Comparison of ENCODE assay signal across 15 cellular contexts in the genomic region with DNA sequence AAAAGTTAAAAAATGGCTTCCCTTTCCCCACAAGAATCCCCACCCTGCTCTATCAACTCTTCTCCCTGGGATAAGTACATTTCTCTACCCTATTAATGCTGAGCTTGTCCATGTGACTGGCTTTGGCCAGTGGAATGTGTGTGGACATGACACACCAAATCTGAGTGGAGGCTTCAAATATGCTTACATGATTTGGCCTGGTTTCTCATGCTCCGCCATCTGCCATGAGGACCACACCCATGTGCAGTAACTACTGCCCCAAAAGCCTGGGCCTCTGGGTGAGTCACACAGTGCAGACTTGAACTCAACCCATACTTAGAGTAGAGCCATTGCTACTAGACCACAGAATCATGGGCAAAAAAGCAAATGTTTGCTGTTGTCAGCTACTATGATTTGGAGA. TPM values are rescaled to one million over a fixed set of nuclear protein-coding genes. Genes with fewer than 3 reads are reported as not detected.
A peak's percentile ranks its signal among the peaks of the same experiment; 100 is the strongest.
DNase-seq lines count a peak whose midpoint lies in the region; ATAC-seq and TF ChIP-seq lines count a peak whose summit lies in the region.
"Had no signal": no experiment of that assay in that cellular context is flagged by ENCODE, and none has a peak within 500 bp of the region (broad histone marks: within the 10 kb centered on the region; RNA-seq: fewer than 3 reads in every experiment).

No MANE protein-coding gene starts in this region.

- H3K4me1 ChIP-seq in breast epithelium (no peaks in the 10 kb centered on the region), fibroblast of lung (ENCODE audit: control insufficient read depth, extremely low read depth, insufficient read depth, low read length) (no peaks in the 10 kb centered on the region)
- H3K4me1 ChIP-seq: colonic mucosa had no signal

- CTCF ChIA-PET in MCF 10A (lab: Yijun Ruan, JAX): interaction anchor here (0.6 kb wide), 1 partner anchor 308 kb away, joined by 3 read pairs; no protein-coding TSS in a partner anchor

- TF ChIP-seq CTCF in MCF 10A (IDR thresholded peaks at IDR 0.05; ENCODE audit: unreplicated experiment) (no peak), breast epithelium (IDR thresholded peaks at IDR 0.05) (no peak), fibroblast of lung (conservative IDR thresholded peaks at IDR 0.05 in 1 of 2, IDR thresholded peaks at IDR 0.05 in 1 of 2; ENCODE audit: low read depth in 1 of 2, low read length in 2 of 2) (no peak)

- POLR2A ChIA-PET in MCF 10A (lab: Yijun Ruan, JAX): interaction anchor here (0.5 kb wide), 1 partner anchor 116 kb away, joined by 3 read pairs; no protein-coding TSS in a partner anchor

- H3K4me3 Mint-ChIP-seq in MCF 10A (ENCODE audit: unreplicated experiment): no peak overlapping the region
- no peak overlapping the region for H3K4me3 Mint-ChIP-seq in stimulated activated naive CD8-positive, alpha-beta T cell treated with anti-CD3 and anti-CD28 coated beads, Interleukin-15, amount 100 ng/mL, for 72 hours

- no peak for ATAC-seq in stimulated activated naive CD8-positive, alpha-beta T cell treated with anti-CD3 and anti-CD28 coated beads, Interleukin-15, amount 100 ng/mL, for 72 hours
- no peak for ATAC-seq in GM21528 (IDR thresholded peaks at IDR 0.05; ENCODE audit: low FRiP score, unreplicated experiment)

- H3K36me3 ChIP-seq in breast epithelium (no peaks in the 10 kb centered on the region), fibroblast of lung (ENCODE audit: control insufficient read depth, insufficient read depth, low read length) (no peaks in the 10 kb centered on the region)
- H3K36me3 ChIP-seq: colonic mucosa had no signal

- H3K4me1 Mint-ChIP-seq in MCF 10A (ENCODE audit: insufficient read depth, unreplicated experiment): peaks cover 6% of the 10 kb centered on the region
- H3K4me1 Mint-ChIP-seq in stimulated activated naive CD8-positive, alpha-beta T cell treated with anti-CD3 and anti-CD28 coated beads, Interleukin-15, amount 100 ng/mL, for 72 hours: peaks cover 4% of the 10 kb centered on the region

- H3K79me2 ChIP-seq in fibroblast of lung (ENCODE audit: control insufficient read depth, insufficient read depth, low read length): no peaks in the 10 kb centered on the region

- H3K4me3 ChIP-seq in breast epithelium (no peak overlapping the region), fibroblast of lung (replicated peaks in 1 of 4; ENCODE audit: control extremely low read depth in 1 of 4, insufficient read depth in 1 of 4, low read depth in 3 of 4, low read length in 4 of 4) (no peak overlapping the region)
- H3K4me3 ChIP-seq: colonic mucosa had no signal

- H4K20me1 ChIP-seq in fibroblast of lung (ENCODE audit: control insufficient read depth, extremely low read depth, insufficient read depth, low read length): no peaks in the 10 kb centered on the region

- intact Hi-C loops in MCF 10A (cut with micrococcal nuclease): no loop called here
- intact Hi-C loops in breast epithelium (cut with DNase I; ENCODE audit: low total_unique reads): loop anchor here (2.0 kb wide), 1 partner anchor 22 kb away; no protein-coding TSS in a partner anchor

- no peaks in the 10 kb centered on the region for H3K27me3 ChIP-seq in breast epithelium
- H3K27me3 ChIP-seq in fibroblast of lung (ENCODE audit: control insufficient read depth, insufficient read depth, low read length): no peaks in the 10 kb centered on the region
- H3K27me3 ChIP-seq: colonic mucosa had no signal

- H3K4me2 ChIP-seq in fibroblast of lung (ENCODE audit: extremely low read depth, insufficient read depth, low read length): no peak overlapping the region

- TF ChIP-seq POLR2A in breast epithelium (IDR thresholded peaks at IDR 0.05): no peak

- H3K27ac Mint-ChIP-seq in MCF 10A (ENCODE audit: low read depth, unreplicated experiment): no peak overlapping the region
- H3K27ac Mint-ChIP-seq in stimulated activated naive CD8-positive, alpha-beta T cell treated with anti-CD3 and anti-CD28 coated beads, Interleukin-15, amount 100 ng/mL, for 72 hours: peak overlapping the region; percentile 27 to 74

- H3K27me3 Mint-ChIP-seq in MCF 10A (ENCODE audit: insufficient read depth, unreplicated experiment): peaks cover 22% of the 10 kb centered on the region
- no peaks in the 10 kb centered on the region for H3K27me3 Mint-ChIP-seq in stimulated activated naive CD8-positive, alpha-beta T cell treated with anti-CD3 and anti-CD28 coated beads, Interleukin-15, amount 100 ng/mL, for 72 hours

- DNase-seq in MCF 10A (ENCODE audit: unreplicated experiment) (peak; percentile 9), breast epithelium (ENCODE audit: low spot score in 2 of 2) (no peak), RKO (ENCODE audit: low spot score) (peak; percentile 25), fibroblast of lung (ENCODE audit: low read depth in 2 of 2) (peak; percentile 29 to 66), NCI-H524 (lab: John Stamatoyannopoulos, UW) (no peak), UCSD-AML1 (lab: John Stamatoyannopoulos, UW; ENCODE audit: unreplicated experiment) (no peak)
- DNase-seq in stimulated activated naive CD8-positive, alpha-beta T cell treated with anti-CD3 and anti-CD28 coated beads, Interleukin-15, amount 100 ng/mL, for 72 hours: no peak
- DNase-seq: activated effector memory CD4-positive, alpha-beta T cell treated with anti-CD3 and anti-CD28 coated beads, Interleukin-2, amount 50 U/mL, for 16 hours; colonic mucosa; NCI-H1092; NCI-H510A; SHP77 treated with DMSO at 0.1 percent for 48 hours; stimulated activated CD4-positive, alpha-beta T cell treated with anti-CD3 and anti-CD28 coated beads, Interleukin-15, amount 100 ng/mL, for 24 hours; stimulated activated CD8-positive, alpha-beta memory T cell treated with anti-CD3 and anti-CD28 coated beads, Interleukin-4, amount 100 ng/mL, for 48 hours had no signal

- no peak overlapping the region for H2AFZ ChIP-seq in fibroblast of lung (ENCODE audit: low read length)

- no peak overlapping the region for H3K27ac ChIP-seq in breast epithelium
- no peak overlapping the region for H3K27ac ChIP-seq in fibroblast of lung (ENCODE audit: insufficient read depth, low read length)
- H3K27ac ChIP-seq: colonic mucosa had no signal

- peaks cover 7% of the 10 kb centered on the region for H3K9me3 Mint-ChIP-seq in MCF 10A (ENCODE audit: unreplicated experiment)
- no peaks in the 10 kb centered on the region for H3K9me3 Mint-ChIP-seq in stimulated activated naive CD8-positive, alpha-beta T cell treated with anti-CD3 and anti-CD28 coated beads, Interleukin-15, amount 100 ng/mL, for 72 hours

- no peaks in the 10 kb centered on the region for H3K36me3 Mint-ChIP-seq in MCF 10A (ENCODE audit: insufficient read depth, unreplicated experiment)

- no TSS peak for BruUV-seq in MCF 10A (replicated peaks; lab: Mats Ljungman, UMichigan)

- no peak overlapping the region for H3K9ac ChIP-seq in fibroblast of lung (ENCODE audit: insufficient read depth, low read length)

- no peaks in the 10 kb centered on the region for H3K9me3 ChIP-seq in breast epithelium
- no peaks in the 10 kb centered on the region for H3K9me3 ChIP-seq in fibroblast of lung (ENCODE audit: control insufficient read depth, insufficient read depth, low read depth, low read length)
- H3K9me3 ChIP-seq: colonic mucosa had no signal

RNA-seq across cellular contexts. Expression of a gene that starts 36.3 kb away (rescaled TPM):
- total RNA-seq in MCF 10A (2022) (not detected in 2 replicates), breast epithelium (10 to 100 TPM in 2 of 3 donors, 1 to 10 TPM in 1; 9.5 to 38.6 (median 16.0) TPM), fibroblast of lung (3.6 and 8.6 TPM in 2 replicates)
- polyA plus RNA-seq in fibroblast of lung: 3.6 and 19.2 TPM in 2 replicates
- 2.2 and 12.7 TPM in 2 replicates for polyA plus RNA-seq in fibroblast of lung (2012)
- 2.7 and 16.5 TPM in 2 replicates for polyA minus RNA-seq in fibroblast of lung (ENCODE audit: low replicate concordance)

Comparison
In these comparisons a context has a peak if more than half of its experiments do, and no peak if none do; other contexts are left out.
1. DNase-seq: peak in MCF 10A (single experiment), RKO (single experiment) and fibroblast of lung (2 of 2); none in breast epithelium (0 of 2), stimulated activated naive CD8-positive, alpha-beta T cell treated with anti-CD3 and anti-CD28 coated beads, Interleukin-15, amount 100 ng/mL, for 72 hours (0 of 2), NCI-H524 (0 of 2) and UCSD-AML1 (single experiment).